In genomic region chr10:126158537-126158936, GRCh38 we compare ENCODE assay signal across 22 cellular contexts.
"Had no signal": no experiment of that assay in that cellular context is flagged by ENCODE, and none has a peak within 500 bp of the region (broad histone marks: within the 10 kb centered on the region; RNA-seq: fewer than 3 reads in every experiment).

No MANE protein-coding gene starts in this region.

- H3K4me1 ChIP-seq: prostate gland, sigmoid colon, suprapubic skin, transverse colon, vagina had no signal

- H3K27ac ChIP-seq: dorsolateral prefrontal cortex, neural progenitor cell, prostate gland, sigmoid colon, suprapubic skin, transverse colon, vagina had no signal

- H3K27ac Mint-ChIP-seq: memory B cell; mesothelial cell of epicardium; naive B cell; nephron; neural progenitor cell; stimulated activated effector memory CD8-positive, alpha-beta T cell treated with anti-CD3 and anti-CD28 coated beads, Interleukin-12 subunit alpha, Interleukin-12 subunit beta, amount 100 ng/mL, for 72 hours; stimulated activated naive CD8-positive, alpha-beta T cell treated with anti-CD3 and anti-CD28 coated beads, Interleukin-15, Interleukin-2, amounts not matched to agents 100 ng/mL and 50 ng/mL, for 24 hours had no signal

- H3K9me3 Mint-ChIP-seq: memory B cell; stimulated activated naive CD8-positive, alpha-beta T cell treated with anti-CD3 and anti-CD28 coated beads, Interleukin-15, Interleukin-2, amounts not matched to agents 100 ng/mL and 50 ng/mL, for 24 hours had no signal

- DNase-seq: dorsolateral prefrontal cortex; effector CD4-positive, alpha-beta T cell; kidney; mucosa of descending colon; naive B cell; nucleus accumbens; right cardiac atrium; sigmoid colon; stimulated activated CD4-positive, alpha-beta T cell treated with anti-CD3 and anti-CD28 coated beads, Interleukin-2, amount 100 ng/mL, for 24 hours; stimulated activated CD4-positive, alpha-beta T cell treated with anti-CD3 and anti-CD28 coated beads, Interleukin-4, amount 100 ng/mL, for 24 hours; transverse colon had no signal

- H2AFZ ChIP-seq: neural progenitor cell had no signal

- ATAC-seq: left lobe of liver; mucosa of descending colon; right cardiac atrium; stimulated activated effector memory CD8-positive, alpha-beta T cell treated with anti-CD3 and anti-CD28 coated beads, Interleukin-12 subunit alpha, Interleukin-12 subunit beta, amount 100 ng/mL, for 72 hours had no signal

- H3K27me3 ChIP-seq: neural progenitor cell, sigmoid colon, suprapubic skin, transverse colon, vagina had no signal

- H3K4me2 ChIP-seq: neural progenitor cell had no signal

- H3K36me3 Mint-ChIP-seq: memory B cell, mesothelial cell of epicardium, naive B cell, neural progenitor cell had no signal

- H3K9ac ChIP-seq: neural progenitor cell had no signal

- H3K9me3 ChIP-seq: mucosa of descending colon, prostate gland, sigmoid colon, suprapubic skin, transverse colon, vagina had no signal

- H3K4me3 ChIP-seq: dorsolateral prefrontal cortex, lung, mucosa of descending colon, neural progenitor cell, prostate gland, sigmoid colon, suprapubic skin, transverse colon, vagina had no signal

- H3K4me3 Mint-ChIP-seq: memory B cell; mesothelial cell of epicardium; naive B cell; nephron; neural progenitor cell; stimulated activated effector memory CD8-positive, alpha-beta T cell treated with anti-CD3 and anti-CD28 coated beads, Interleukin-12 subunit alpha, Interleukin-12 subunit beta, amount 100 ng/mL, for 72 hours; stimulated activated naive CD8-positive, alpha-beta T cell treated with anti-CD3 and anti-CD28 coated beads, Interleukin-15, Interleukin-2, amounts not matched to agents 100 ng/mL and 50 ng/mL, for 24 hours had no signal

- H3K36me3 ChIP-seq: neural progenitor cell, prostate gland, sigmoid colon, suprapubic skin, transverse colon, vagina had no signal
